Comparison of ENCODE assay signal across 13 cellular contexts in genomic region chr13:49517461-49517860, GRCh38. TPM values are rescaled to one million over a fixed set of nuclear protein-coding genes. Genes with fewer than 3 reads are reported as not detected.
DNase-seq lines count a peak whose midpoint lies in the region; TF ChIP-seq lines count a peak whose summit lies in the region.
"Had no signal": no experiment of that assay in that cellular context is flagged by ENCODE, and none has a peak within 500 bp of the region (broad histone marks: within the 10 kb centered on the region; RNA-seq: fewer than 3 reads in every experiment).

No MANE protein-coding gene starts in this region.

- CTCF ChIA-PET in OCI-LY7 (lab: Charles Lee; ENCODE audit: unreplicated experiment), result no interaction called here

- peaks cover 76% of the 10 kb centered on the region for H3K36me3 ChIP-seq in OCI-LY7 (ENCODE audit: insufficient read depth, low read length)

- H3K9me3 ChIP-seq in OCI-LY7 (ENCODE audit: low read length), result no peaks in the 10 kb centered on the region
- H3K9me3 ChIP-seq: gastrocnemius medialis, thoracic aorta had no signal

- intact Hi-C loops in OCI-LY7 (cut with micrococcal nuclease; ENCODE audit: unreplicated experiment), result no loop called here

- TF ChIP-seq CTCF in GM12864 (IDR thresholded peaks at IDR 0.05; ENCODE audit: low read depth, low read length, missing control alignments) (peak; percentile 26), OCI-LY7 (conservative IDR thresholded peaks at IDR 0.05; ENCODE audit: low read length) (peak; percentile 77), fibroblast of villous mesenchyme (IDR thresholded peaks at IDR 0.05; ENCODE audit: insufficient read depth, low read depth, low read length) (peak; percentile 68), retinal pigment epithelial cell (conservative IDR thresholded peaks at IDR 0.05; ENCODE audit: low read depth, low read length) (peak; percentile 52)

- no peak overlapping the region for H2AFZ ChIP-seq in OCI-LY7 (ENCODE audit: low read length)

- H3K79me2 ChIP-seq in OCI-LY7 (ENCODE audit: insufficient read depth, low read depth, low read length), result no peaks in the 10 kb centered on the region

- POLR2A ChIA-PET in OCI-LY7 (lab: Charles Lee), result interaction anchor here (0.6 kb wide), 1 partner anchor 210 kb away, joined by 4 read pairs; no protein-coding TSS in a partner anchor

- H3K27ac ChIP-seq in OCI-LY7 (ENCODE audit: low read depth, low read length, poor library complexity, severe bottlenecking), result no peak overlapping the region
- H3K27ac ChIP-seq: gastrocnemius medialis, thoracic aorta had no signal

- H4K20me1 ChIP-seq in OCI-LY7 (ENCODE audit: insufficient read depth, low read length), result no peaks in the 10 kb centered on the region

- no TSS peak for BruUV-seq in OCI-LY7 (replicated peaks; lab: Mats Ljungman, UMichigan)

- no peak overlapping the region for H3K4me2 ChIP-seq in OCI-LY7 (ENCODE audit: low read length)

- peaks cover 8% of the 10 kb centered on the region for H3K4me1 ChIP-seq in OCI-LY7 (ENCODE audit: insufficient read depth, low read length, poor library complexity, severe bottlenecking)
- H3K4me1 ChIP-seq: gastrocnemius medialis had no signal

- DNase-seq in GM12864 (ENCODE audit: low read depth), result no peak
- DNase-seq in OCI-LY7 (ENCODE audit: low spot score), result peak; percentile 27
- DNase-seq in fibroblast of villous mesenchyme (ENCODE audit: low read depth), result peak; percentile 46
- no peak for DNase-seq in retinal pigment epithelial cell (ENCODE audit: low read depth)
- DNase-seq in T-helper 9 cell, result no peak
- no peak for DNase-seq in mucosa of gallbladder (ENCODE audit: low spot score)
- no peak for DNase-seq in NCI-H187 treated with DMSO at 0.1 percent for 48 hours (lab: John Stamatoyannopoulos, UW)
- DNase-seq: activated CD4-positive, alpha-beta T cell treated with anti-CD3 and anti-CD28 coated beads for 4 hours; gastrocnemius medialis; naive thymus-derived CD8-positive, alpha-beta T cell; NCI-H1092; stimulated activated CD4-positive, alpha-beta T cell treated with anti-CD3 and anti-CD28 coated beads, Interleukin-2, amount 100 ng/mL, for 48 hours had no signal

- H3K9me2 ChIP-seq in OCI-LY7 (ENCODE audit: insufficient read depth, low read length), result no peaks in the 10 kb centered on the region

- H3K4me3 ChIP-seq in GM12864 (ENCODE audit: low read depth, low read length), result no peak overlapping the region
- H3K4me3 ChIP-seq in OCI-LY7 (ENCODE audit: low read depth, low read length, poor library complexity, severe bottlenecking), result no peak overlapping the region
- no peak overlapping the region for H3K4me3 ChIP-seq in fibroblast of villous mesenchyme (ENCODE audit: low read depth, low read length)
- no peak overlapping the region for H3K4me3 ChIP-seq in retinal pigment epithelial cell (ENCODE audit: low read length)
- H3K4me3 ChIP-seq: gastrocnemius medialis, thoracic aorta had no signal

RNA-seq across cellular contexts. Expression of gene PHF11, which starts 21.7 kb away (rescaled TPM):
- 29.9 and 32.8 TPM in 2 replicates for total RNA-seq in OCI-LY7 (2014; rRNA removed; shearing (Covaris generic))
- total RNA-seq in OCI-LY7 (2022) (56.1 and 59.8 TPM in 2 replicates), fibroblast of villous mesenchyme (21.6 and 27.6 TPM in 2 replicates), mucosa of gallbladder (36.7 TPM)

Comparison
In these comparisons a context has a peak if more than half of its experiments do, and no peak if none do; other contexts are left out.
1. DNase-seq: peak in OCI-LY7 (single experiment) and fibroblast of villous mesenchyme (single experiment); none in GM12864 (single experiment), retinal pigment epithelial cell (single experiment), T-helper 9 cell (single experiment), mucosa of gallbladder (single experiment) and NCI-H187 treated with DMSO at 0.1 percent for 48 hours (single experiment).
2. CTCF ChIP-seq: peak in every context shown above with its lines; median percentile 77 in OCI-LY7; 68 in fibroblast of villous mesenchyme; 52 in retinal pigment epithelial cell; 26 in GM12864.